ENCODE assay signal across 11 cellular contexts in the genomic region with DNA sequence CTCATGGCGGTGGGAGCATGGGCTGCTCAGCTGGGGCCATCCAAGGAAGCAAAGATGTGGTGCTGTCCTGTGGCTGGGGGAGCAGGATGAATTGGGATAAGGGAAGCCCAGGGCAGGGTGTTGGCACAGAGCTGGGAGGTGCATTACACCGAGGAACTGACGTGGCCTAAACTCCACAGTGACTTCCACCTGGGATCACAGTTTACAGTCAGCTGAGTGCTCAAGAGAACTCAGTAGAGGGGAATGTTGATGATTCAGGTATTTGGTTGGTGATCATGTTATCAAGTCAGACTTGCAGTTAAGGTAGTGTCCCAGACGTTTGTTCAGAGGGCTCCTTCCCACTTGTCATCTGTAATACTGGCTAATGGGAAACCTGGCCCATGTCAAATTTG.
DNase-seq lines count a peak whose midpoint lies in the region; ATAC-seq, FAIRE-seq and TF ChIP-seq lines count a peak whose summit lies in the region.
"Had no signal": no experiment of that assay in that cellular context is flagged by ENCODE, and none has a peak within 500 bp of the region (broad histone marks: within the 10 kb centered on the region; RNA-seq: fewer than 3 reads in every experiment).

No MANE protein-coding gene starts in this region.

- TF ChIP-seq POLR2A in sigmoid colon (IDR thresholded peaks at IDR 0.05) = no peak

- no peaks in the 10 kb centered on the region for H3K27me3 Mint-ChIP-seq in activated naive CD8-positive, alpha-beta T cell treated with anti-CD3 and anti-CD28 coated beads for 36 hours

- intact Hi-C loops in left ventricle myocardium superior (cut with micrococcal nuclease) = no loop called here
- intact Hi-C loops in sigmoid colon (cut with DNase I) = loop anchor here (5.0 kb wide), 1 partner anchor 63 kb away; no protein-coding TSS in a partner anchor

- H3K4me1 ChIP-seq in SK-N-SH (ENCODE audit: control insufficient read depth in 1 of 2, insufficient read depth in 2 of 2, low read depth in 1 of 2, low read length in 1 of 2) (peaks cover 10 to 65% of the 10 kb centered on the region in 2 experiments), sigmoid colon (peaks cover 0 to 97% (median 81%) of the 10 kb centered on the region in 4 donors)

- no peaks in the 10 kb centered on the region for H3F3A ChIP-seq in SK-N-SH (replicated peaks; ENCODE audit: insufficient read depth)

- H3K36me3 Mint-ChIP-seq in activated naive CD8-positive, alpha-beta T cell treated with anti-CD3 and anti-CD28 coated beads for 36 hours = peaks cover 25% of the 10 kb centered on the region

- H3K4me3 ChIP-seq in SK-N-SH (ENCODE audit: low read depth in 2 of 2, low read length in 1 of 2) (no peak overlapping the region), sigmoid colon (no peak overlapping the region)
- H3K4me3 ChIP-seq: prostate gland had no signal

- no peaks in the 10 kb centered on the region for H3K27me3 ChIP-seq in SK-N-SH (ENCODE audit: insufficient read depth)
- H3K27me3 ChIP-seq in sigmoid colon = no peaks in the 10 kb centered on the region

- no peaks in the 10 kb centered on the region for H3K9me3 Mint-ChIP-seq in activated naive CD8-positive, alpha-beta T cell treated with anti-CD3 and anti-CD28 coated beads for 36 hours
- H3K9me3 Mint-ChIP-seq: T-helper 2 cell treated with Interferon-gamma antibody and Interleukin-4, amounts not matched to agents 5 μg/mL and 100 μg/mL, for 36 hours had no signal

- no peak for TF ChIP-seq RAD21 in SK-N-SH (IDR thresholded peaks at IDR 0.05; ENCODE audit: low read length)

- H3K36me3 ChIP-seq in SK-N-SH (replicated peaks in 1 of 2; ENCODE audit: control insufficient read depth in 1 of 2, insufficient read depth in 2 of 2, low read length in 1 of 2) (peaks cover 8 to 18% of the 10 kb centered on the region in 2 experiments), sigmoid colon (peaks cover 0 to 4% (median 0%) of the 10 kb centered on the region in 4 donors)
- H3K36me3 ChIP-seq: prostate gland had no signal

- CTCF ChIA-PET in SK-N-SH (lab: Yijun Ruan, JAX) = interaction anchor here (3.1 kb wide), 1 partner anchor 64 kb away, joined by 14 read pairs; no protein-coding TSS in a partner anchor

- no peak for DNase-seq in SK-N-SH
- DNase-seq in activated naive CD8-positive, alpha-beta T cell treated with anti-CD3 and anti-CD28 coated beads for 36 hours = no peak
- no peak for DNase-seq in left ventricle myocardium superior
- no peak for DNase-seq in sigmoid colon
- DNase-seq in RCC 7860 (ENCODE audit: low spot score) = no peak
- no peak for DNase-seq in activated CD4-positive, alpha-beta T cell treated with anti-CD3 and anti-CD28 coated beads for 1 hour
- DNase-seq: HCEC 1CT had no signal

- H4K20me1 ChIP-seq in SK-N-SH (ENCODE audit: insufficient read depth) = peaks cover 54% of the 10 kb centered on the region

- POLR2A ChIA-PET in SK-N-SH (lab: Yijun Ruan, JAX) = no interaction called here

- H3K9me3 ChIP-seq in SK-N-SH (no peaks in the 10 kb centered on the region), sigmoid colon (no peaks in the 10 kb centered on the region)
- H3K9me3 ChIP-seq: prostate gland had no signal

- no peaks in the 10 kb centered on the region for H3K9me2 ChIP-seq in SK-N-SH

- peak overlapping the region; percentile 31 to 67; a peak in 3 of 4 replicates for H3K27ac ChIP-seq in SK-N-SH (ENCODE audit: low read depth in 2 of 2, low read length in 1 of 2)
- peak overlapping the region; percentile 75 to 86 (median 77) for H3K27ac ChIP-seq in sigmoid colon
- H3K27ac ChIP-seq: prostate gland had no signal

- H3K79me2 ChIP-seq in SK-N-SH (ENCODE audit: insufficient read depth) = peaks cover 100% of the 10 kb centered on the region

- no peak overlapping the region for H3K9ac ChIP-seq in SK-N-SH

- no peak overlapping the region for H2AFZ ChIP-seq in SK-N-SH (ENCODE audit: low read depth)

- H3K27ac Mint-ChIP-seq in activated naive CD8-positive, alpha-beta T cell treated with anti-CD3 and anti-CD28 coated beads for 36 hours = peak overlapping the region; percentile 71
- H3K27ac Mint-ChIP-seq: T-helper 2 cell treated with Interferon-gamma antibody and Interleukin-4, amounts not matched to agents 5 μg/mL and 100 μg/mL, for 36 hours had no signal

- ATAC-seq in SK-N-SH treated with all-trans-retinoic acid at 6 μM for 48 hours = no peak; the same call in 2 of the 3 replicates
- ATAC-seq in left ventricle myocardium superior = peak; percentile 13
- ATAC-seq in HG02623 (IDR thresholded peaks at IDR 0.05; ENCODE audit: unreplicated experiment) = no peak

- H3K4me2 ChIP-seq in SK-N-SH = no peak overlapping the region

- no peak for TF ChIP-seq EP300 in SK-N-SH (IDR thresholded peaks at IDR 0.05; ENCODE audit: borderline replicate concordance in 1 of 2, low read depth in 1 of 2, low read length in 1 of 2)
- no peak for TF ChIP-seq EP300 in sigmoid colon (IDR thresholded peaks at IDR 0.05)

- peaks cover 75% of the 10 kb centered on the region for H3K4me1 Mint-ChIP-seq in activated naive CD8-positive, alpha-beta T cell treated with anti-CD3 and anti-CD28 coated beads for 36 hours

- WGBS in SK-N-SH (ENCODE audit: low lambda C conversion rate) = 95% methylated on average over 4 of the region's 4 CpGs
- 32 to 70% methylated on average over 4 of the region's 4 CpGs for WGBS in sigmoid colon, 2 donors

- no peak overlapping the region for H3K4me3 Mint-ChIP-seq in activated naive CD8-positive, alpha-beta T cell treated with anti-CD3 and anti-CD28 coated beads for 36 hours
- H3K4me3 Mint-ChIP-seq: T-helper 2 cell treated with Interferon-gamma antibody and Interleukin-4, amounts not matched to agents 5 μg/mL and 100 μg/mL, for 36 hours had no signal

- no peak for FAIRE-seq in RCC 7860 (lab: Jason Lieb, UNC)

- TF ChIP-seq CTCF in SK-N-SH (IDR thresholded peaks at IDR 0.05) = no peak
- no peak for TF ChIP-seq CTCF in sigmoid colon (IDR thresholded peaks at IDR 0.05)

TF ChIP-seq in SK-N-SH, 30 proteins besides CTCF, POLR2A, EP300 and RAD21 (continues in another document):
- TF ChIP-seq RXRA (IDR thresholded peaks at IDR 0.05; ENCODE audit: borderline replicate concordance, low read depth) = no peak
- TF ChIP-seq NRF1 (IDR thresholded peaks at IDR 0.05; ENCODE audit: low read depth, low read length) = no peak
- no peak for TF ChIP-seq ELF1 (IDR thresholded peaks at IDR 0.05)
- no peak for TF ChIP-seq FOXJ3 (CRISPR knock-in tag; IDR thresholded peaks at IDR 0.05)
- TF ChIP-seq, protein P1, sequence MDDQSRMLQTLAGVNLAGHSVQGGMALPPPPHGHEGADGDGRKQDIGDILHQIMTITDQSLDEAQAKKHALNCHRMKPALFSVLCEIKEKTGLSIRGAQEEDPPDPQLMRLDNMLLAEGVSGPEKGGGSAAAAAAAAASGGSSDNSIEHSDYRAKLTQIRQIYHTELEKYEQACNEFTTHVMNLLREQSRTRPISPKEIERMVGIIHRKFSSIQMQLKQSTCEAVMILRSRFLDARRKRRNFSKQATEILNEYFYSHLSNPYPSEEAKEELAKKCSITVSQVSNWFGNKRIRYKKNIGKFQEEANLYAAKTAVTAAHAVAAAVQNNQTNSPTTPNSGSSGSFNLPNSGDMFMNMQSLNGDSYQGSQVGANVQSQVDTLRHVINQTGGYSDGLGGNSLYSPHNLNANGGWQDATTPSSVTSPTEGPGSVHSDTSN (IDR thresholded peaks at IDR 0.05) = no peak
- TF ChIP-seq FOXM1 (IDR thresholded peaks at IDR 0.05; ENCODE audit: low read depth) = no peak
- no peak for TF ChIP-seq JUND (IDR thresholded peaks at IDR 0.05)
- TF ChIP-seq CHD2 (IDR thresholded peaks at IDR 0.05; ENCODE audit: low read length, partially characterized antibody) = no peak
- no peak for TF ChIP-seq EZH2phosphoT487 (IDR thresholded peaks at IDR 0.05; ENCODE audit: borderline replicate concordance, low read depth)
- TF ChIP-seq RCOR1 (IDR thresholded peaks at IDR 0.05; ENCODE audit: low read length) = no peak
- TF ChIP-seq, protein P2, sequence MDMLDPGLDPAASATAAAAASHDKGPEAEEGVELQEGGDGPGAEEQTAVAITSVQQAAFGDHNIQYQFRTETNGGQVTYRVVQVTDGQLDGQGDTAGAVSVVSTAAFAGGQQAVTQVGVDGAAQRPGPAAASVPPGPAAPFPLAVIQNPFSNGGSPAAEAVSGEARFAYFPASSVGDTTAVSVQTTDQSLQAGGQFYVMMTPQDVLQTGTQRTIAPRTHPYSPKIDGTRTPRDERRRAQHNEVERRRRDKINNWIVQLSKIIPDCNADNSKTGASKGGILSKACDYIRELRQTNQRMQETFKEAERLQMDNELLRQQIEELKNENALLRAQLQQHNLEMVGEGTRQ (IDR thresholded peaks at IDR 0.05; ENCODE audit: borderline replicate concordance, low read depth, low read length) = no peak

TF ChIP-seq in SK-N-SH treated with all-trans-retinoic acid at 6 μM for 48 hours, 23 proteins besides CTCF, POLR2A, EP300 and RAD21 (continues in another document):
- TF ChIP-seq ZNF70 (CRISPR knock-in tag; IDR thresholded peaks at IDR 0.05) = no peak
- TF ChIP-seq, protein P3, sequence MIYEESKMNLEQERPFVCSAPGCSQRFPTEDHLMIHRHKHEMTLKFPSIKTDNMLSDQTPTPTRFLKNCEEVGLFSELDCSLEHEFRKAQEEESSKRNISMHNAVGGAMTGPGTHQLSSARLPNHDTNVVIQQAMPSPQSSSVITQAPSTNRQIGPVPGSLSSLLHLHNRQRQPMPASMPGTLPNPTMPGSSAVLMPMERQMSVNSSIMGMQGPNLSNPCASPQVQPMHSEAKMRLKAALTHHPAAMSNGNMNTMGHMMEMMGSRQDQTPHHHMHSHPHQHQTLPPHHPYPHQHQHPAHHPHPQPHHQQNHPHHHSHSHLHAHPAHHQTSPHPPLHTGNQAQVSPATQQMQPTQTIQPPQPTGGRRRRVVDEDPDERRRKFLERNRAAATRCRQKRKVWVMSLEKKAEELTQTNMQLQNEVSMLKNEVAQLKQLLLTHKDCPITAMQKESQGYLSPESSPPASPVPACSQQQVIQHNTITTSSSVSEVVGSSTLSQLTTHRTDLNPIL (CRISPR knock-in tag; IDR thresholded peaks at IDR 0.05; ENCODE audit: low read depth) = no peak
- no peak for TF ChIP-seq ZNF8 (CRISPR knock-in tag; IDR thresholded peaks at IDR 0.05)
- no peak for TF ChIP-seq ZFP3 (CRISPR knock-in tag; IDR thresholded peaks at IDR 0.05)
- no peak for TF ChIP-seq POU6F1 (CRISPR knock-in tag; IDR thresholded peaks at IDR 0.05; ENCODE audit: borderline replicate concordance, low read depth)
- TF ChIP-seq CSDC2 (CRISPR knock-in tag; IDR thresholded peaks at IDR 0.05) = no peak
